Comparison of ENCODE assay signal across 11 cellular contexts in the genomic region with DNA sequence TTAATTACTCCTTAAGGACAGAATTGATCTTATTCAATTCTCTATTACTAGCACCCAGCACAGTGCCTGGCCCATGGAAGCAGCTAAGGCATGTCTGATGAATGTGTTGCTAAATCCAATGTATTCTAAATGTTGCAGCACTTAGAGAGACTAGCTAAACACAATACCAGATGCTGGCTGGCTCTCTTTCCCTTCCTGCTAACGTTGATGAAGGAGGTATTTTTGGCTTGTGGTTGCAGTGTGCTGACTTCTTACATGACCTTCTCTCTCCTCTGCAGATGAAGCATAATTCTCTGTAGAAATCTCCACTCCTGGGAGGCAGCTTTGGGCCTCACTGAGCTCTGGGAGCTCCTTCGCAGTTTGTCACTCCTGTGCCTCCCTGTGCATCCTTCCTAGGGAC.
DNase-seq lines count a peak whose midpoint lies in the region; ATAC-seq and TF ChIP-seq lines count a peak whose summit lies in the region.
"Had no signal": no experiment of that assay in that cellular context is flagged by ENCODE, and none has a peak within 500 bp of the region (broad histone marks: within the 10 kb centered on the region; RNA-seq: fewer than 3 reads in every experiment).

No MANE protein-coding gene starts in this region.

- DNase-seq in NOMO-1 treated with dmso at 0.1 percent for 144 hours (lab: John Stamatoyannopoulos, UW; ENCODE audit: unreplicated experiment): peak; percentile 65
- peak; percentile 43 for DNase-seq in myocyte (ENCODE audit: low read depth)
- DNase-seq in NCI-H2107 treated with DMSO at 0.1 percent for 48 hours (lab: John Stamatoyannopoulos, UW; ENCODE audit: unreplicated experiment): no peak
- DNase-seq in OCI-M1 (lab: John Stamatoyannopoulos, UW): no peak
- no peak for DNase-seq in activated naive CD4-positive, alpha-beta T cell treated with anti-CD3 and anti-CD28 coated beads, Interleukin-2, amount 10 ng/mL, durations not matched to agents 7 days and 5 days
- no peak for DNase-seq in stomach
- DNase-seq: activated naive CD8-positive, alpha-beta T cell treated with anti-CD3 and anti-CD28 coated beads for 36 hours; foreskin keratinocyte had no signal

- H3K27me3 ChIP-seq in stomach: no peaks in the 10 kb centered on the region
- H3K27me3 ChIP-seq: foreskin keratinocyte had no signal

- no peak overlapping the region for H3K27ac ChIP-seq in stomach
- H3K27ac ChIP-seq: foreskin keratinocyte had no signal

- no peaks in the 10 kb centered on the region for H3K9me3 ChIP-seq in stomach

- H3K4me3 ChIP-seq in stomach: no peak overlapping the region

- peak; percentile 48 for ATAC-seq in GM18502 (IDR thresholded peaks at IDR 0.05; ENCODE audit: poor library complexity, unreplicated experiment)
- peak; percentile 82 for ATAC-seq in HG02759 (IDR thresholded peaks at IDR 0.05; ENCODE audit: unreplicated experiment)
- ATAC-seq: foreskin keratinocyte had no signal

- peaks cover 8% of the 10 kb centered on the region for H3K27me3 Mint-ChIP-seq in activated naive CD4-positive, alpha-beta T cell treated with anti-CD3 and anti-CD28 coated beads, Interleukin-2, amount 10 ng/mL, durations not matched to agents 7 days and 5 days
- H3K27me3 Mint-ChIP-seq: activated naive CD8-positive, alpha-beta T cell treated with anti-CD3 and anti-CD28 coated beads for 36 hours had no signal

- TF ChIP-seq POLR2A in stomach (IDR thresholded peaks at IDR 0.05): no peak

- 36 to 55% (median 48%) methylated on average over 2 of the region's 2 CpGs for WGBS in stomach, 5 donors

- CTCF ChIA-PET in activated naive CD4-positive, alpha-beta T cell treated with anti-CD3 and anti-CD28 coated beads, Interleukin-2, amount 10 ng/mL, durations not matched to agents 7 days and 5 days (lab: Charles Lee): no interaction called here

- no peaks in the 10 kb centered on the region for H3K9me3 Mint-ChIP-seq in activated naive CD4-positive, alpha-beta T cell treated with anti-CD3 and anti-CD28 coated beads, Interleukin-2, amount 10 ng/mL, durations not matched to agents 7 days and 5 days
- H3K9me3 Mint-ChIP-seq: activated naive CD8-positive, alpha-beta T cell treated with anti-CD3 and anti-CD28 coated beads for 36 hours; T-helper 2 cell treated with Interferon-gamma antibody and Interleukin-4, amounts not matched to agents 5 μg/mL and 100 μg/mL, for 36 hours had no signal

- no peaks in the 10 kb centered on the region for H3K4me1 Mint-ChIP-seq in activated naive CD4-positive, alpha-beta T cell treated with anti-CD3 and anti-CD28 coated beads, Interleukin-2, amount 10 ng/mL, durations not matched to agents 7 days and 5 days
- H3K4me1 Mint-ChIP-seq: activated naive CD8-positive, alpha-beta T cell treated with anti-CD3 and anti-CD28 coated beads for 36 hours had no signal

- intact Hi-C loops in stomach (cut with DNase I; ENCODE audit: low total_unique reads): no loop called here

- no peaks in the 10 kb centered on the region for H3K36me3 ChIP-seq in stomach

- TF ChIP-seq CTCF in stomach (IDR thresholded peaks at IDR 0.05): no peak

- TF ChIP-seq EP300 in stomach (IDR thresholded peaks at IDR 0.05): no peak

- H3K27ac Mint-ChIP-seq in activated naive CD4-positive, alpha-beta T cell treated with anti-CD3 and anti-CD28 coated beads, Interleukin-2, amount 10 ng/mL, durations not matched to agents 7 days and 5 days: no peak overlapping the region
- H3K27ac Mint-ChIP-seq: activated naive CD8-positive, alpha-beta T cell treated with anti-CD3 and anti-CD28 coated beads for 36 hours; T-helper 2 cell treated with Interferon-gamma antibody and Interleukin-4, amounts not matched to agents 5 μg/mL and 100 μg/mL, for 36 hours had no signal

- no peaks in the 10 kb centered on the region for H3K36me3 Mint-ChIP-seq in activated naive CD4-positive, alpha-beta T cell treated with anti-CD3 and anti-CD28 coated beads, Interleukin-2, amount 10 ng/mL, durations not matched to agents 7 days and 5 days
- H3K36me3 Mint-ChIP-seq: activated naive CD8-positive, alpha-beta T cell treated with anti-CD3 and anti-CD28 coated beads for 36 hours had no signal

- H3K4me3 Mint-ChIP-seq in activated naive CD4-positive, alpha-beta T cell treated with anti-CD3 and anti-CD28 coated beads, Interleukin-2, amount 10 ng/mL, durations not matched to agents 7 days and 5 days: no peak overlapping the region
- H3K4me3 Mint-ChIP-seq: activated naive CD8-positive, alpha-beta T cell treated with anti-CD3 and anti-CD28 coated beads for 36 hours; T-helper 2 cell treated with Interferon-gamma antibody and Interleukin-4, amounts not matched to agents 5 μg/mL and 100 μg/mL, for 36 hours had no signal

- no peaks in the 10 kb centered on the region for H3K4me1 ChIP-seq in stomach
- H3K4me1 ChIP-seq: foreskin keratinocyte had no signal

Comparison
In these comparisons a context has a peak if more than half of its experiments do, and no peak if none do; other contexts are left out.
1. DNase-seq: peak in NOMO-1 treated with dmso at 0.1 percent for 144 hours (single experiment) and myocyte (single experiment); none in NCI-H2107 treated with DMSO at 0.1 percent for 48 hours (single experiment), OCI-M1 (single experiment), activated naive CD4-positive, alpha-beta T cell treated with anti-CD3 and anti-CD28 coated beads, Interleukin-2, amount 10 ng/mL, durations not matched to agents 7 days and 5 days (single experiment) and stomach (single experiment).